8 cellular contexts compared by ENCODE assay signal in the genomic region with DNA sequence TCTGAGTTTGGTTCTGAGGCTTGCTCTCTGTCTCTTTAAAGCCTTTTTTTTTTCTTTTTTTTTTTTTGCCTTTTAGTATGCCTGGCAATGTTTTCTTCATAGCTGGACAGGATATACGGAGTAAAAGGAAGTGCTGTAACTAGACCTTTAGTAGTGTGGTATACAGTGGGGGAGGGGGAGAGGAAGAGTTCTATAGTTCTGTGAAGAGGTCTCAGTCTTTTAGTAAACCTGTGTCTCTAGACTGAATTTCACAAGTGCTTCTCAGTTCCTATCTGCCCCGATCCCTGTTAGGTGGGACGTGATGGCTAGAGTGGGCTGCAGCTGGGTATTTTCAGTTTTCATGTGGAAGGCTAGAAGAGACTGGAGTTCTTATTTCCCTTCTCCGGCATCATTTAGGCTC. TPM values are rescaled to one million over a fixed set of nuclear protein-coding genes. Genes with fewer than 3 reads are reported as not detected.
A peak's percentile ranks its signal among the peaks of the same experiment; 100 is the strongest.
DNase-seq lines count a peak whose midpoint lies in the region; ATAC-seq and TF ChIP-seq lines count a peak whose summit lies in the region.

No MANE protein-coding gene starts in this region.

- peak; percentile 71 for DNase-seq in HFFc6
- no peak for DNase-seq in SK-N-MC (ENCODE audit: low read depth, low spot score)
- DNase-seq in foreskin melanocyte = peak; percentile 72
- DNase-seq in spleen = no peak
- no peak for DNase-seq in NCI-H1930 (lab: John Stamatoyannopoulos, UW)
- no peak for DNase-seq in T-helper 9 cell

- no peaks in the 10 kb centered on the region for H3K36me3 ChIP-seq in SK-N-MC (ENCODE audit: insufficient read depth, low read length)
- H3K36me3 ChIP-seq in spleen = no peaks in the 10 kb centered on the region

- peak overlapping the region; percentile 83 for H3K27ac ChIP-seq in SK-N-MC
- H3K27ac ChIP-seq in spleen = peak overlapping the region; percentile 23 to 86 (median 81)

- H3K9me3 ChIP-seq in SK-N-MC (ENCODE audit: low read depth, low read length) (no peaks in the 10 kb centered on the region), spleen (no peaks in the 10 kb centered on the region)

- no peaks in the 10 kb centered on the region for H3K36me3 Mint-ChIP-seq in HFFc6 (ENCODE audit: low read depth)

- peak overlapping the region; percentile 26 for H3K4me3 ChIP-seq in SK-N-MC
- H3K4me3 ChIP-seq in spleen = peak overlapping the region in 1 of 8 donors; percentile 8

- H3K9ac ChIP-seq in SK-N-MC (ENCODE audit: insufficient read length) = no peak overlapping the region

- no peak for TF ChIP-seq POLR2A in spleen (IDR thresholded peaks at IDR 0.05)

- no peak for ATAC-seq in HG03045 (IDR thresholded peaks at IDR 0.05; ENCODE audit: unreplicated experiment)
- ATAC-seq in HG03342 (IDR thresholded peaks at IDR 0.05; ENCODE audit: unreplicated experiment) = no peak

- H3K27ac Mint-ChIP-seq in HFFc6 = peak overlapping the region; percentile 94

- H3K4me3 Mint-ChIP-seq in HFFc6 = peak overlapping the region; percentile 83

- intact Hi-C loops in spleen (cut with DNase I; ENCODE audit: low total_unique reads) = no loop called here

- TF ChIP-seq CTCF in HFFc6 (IDR thresholded peaks at IDR 0.05) (no peak), spleen (IDR thresholded peaks at IDR 0.05 in 8 of 11, conservative IDR thresholded peaks at IDR 0.05 in 3 of 11) (no peak)

- H3K4me1 Mint-ChIP-seq in HFFc6 (ENCODE audit: low read depth) = peaks cover 91% of the 10 kb centered on the region

- H3K9me3 Mint-ChIP-seq in HFFc6 = no peaks in the 10 kb centered on the region

- no peaks in the 10 kb centered on the region for H3K27me3 ChIP-seq in spleen (replicated peaks in 1 of 7)

- H3K27me3 Mint-ChIP-seq in HFFc6 (ENCODE audit: insufficient read depth) = no peaks in the 10 kb centered on the region

- 16 to 39% (median 29%) methylated on average over 3 to 4 of the region's 4 CpGs for WGBS in spleen, 5 donors

- peaks cover 0 to 55% (median 12%) of the 10 kb centered on the region in 6 donors for H3K4me1 ChIP-seq in spleen

RNA-seq across cellular contexts. Expression of gene ABCC2, which starts 3.1 kb away (rescaled TPM):
- total RNA-seq in HFFc6 (2021; fragmentation: NEBNext Ultra II Directional; extraction: Animal tissue kit (Norgen Biotek cat#: 25700)) = 1 to 10 TPM in 4 of 6 experiments, under 1 TPM in 2; 0.43 to 1.7 (median 1.1) TPM
- total RNA-seq in spleen = 1 to 10 TPM; 1.3 to 4.9 (median 3.4) TPM
- 1 to 10 TPM; 1.0 to 1.3 (median 1.2) TPM for polyA plus RNA-seq in spleen

RNA-seq across cellular contexts. Expression of gene CUTC, which starts 47.3 kb away (rescaled TPM):
- 10 to 100 TPM; 11.2 to 15.2 (median 12.4) TPM for total RNA-seq in HFFc6 (2021; fragmentation: NEBNext Ultra II Directional; extraction: Animal tissue kit (Norgen Biotek cat#: 25700))
- 10 to 100 TPM; 25.2 to 42.0 (median 32.6) TPM for total RNA-seq in spleen
- polyA plus RNA-seq in spleen = 10 to 100 TPM; 37.0 to 50.5 (median 43.9) TPM

RNA-seq across cellular contexts. Expression of gene COX15, which starts 47.4 kb away (rescaled TPM):
- total RNA-seq in HFFc6 (2021; fragmentation: NEBNext Ultra II Directional; extraction: Animal tissue kit (Norgen Biotek cat#: 25700)) = 10 to 100 TPM; 36.7 to 42.1 (median 38.7) TPM
- 10 to 100 TPM; 34.1 to 51.1 (median 37.5) TPM for total RNA-seq in spleen
- 10 to 100 TPM; 14.1 to 19.5 (median 14.8) TPM for polyA plus RNA-seq in spleen

Comparison
In these comparisons a context has a peak if more than half of its experiments do, and no peak if none do; other contexts are left out.
1. DNase-seq: peak in HFFc6 (single experiment) and foreskin melanocyte (single experiment); none in SK-N-MC (single experiment), spleen (single experiment), NCI-H1930 (0 of 2) and T-helper 9 cell (single experiment).